8 cellular contexts compared by ENCODE assay signal in genomic region chr6:79946773-79947190, GRCh38. TPM values are rescaled to one million over a fixed set of nuclear protein-coding genes. Genes with fewer than 3 reads are reported as not detected.
DNase-seq lines count a peak whose midpoint lies in the region; ATAC-seq and TF ChIP-seq lines count a peak whose summit lies in the region.

No MANE protein-coding gene starts in this region.

- ATAC-seq in GM21528 (IDR thresholded peaks at IDR 0.05; ENCODE audit: low FRiP score, unreplicated experiment) (peak; percentile 32), GM21367 (IDR thresholded peaks at IDR 0.05; ENCODE audit: unreplicated experiment) (no peak)

- peaks cover 46% of the 10 kb centered on the region for H3K27me3 Mint-ChIP-seq in activated T-helper 2 cell treated with anti-CD3 and anti-CD28 coated beads, Interferon-gamma antibody, Interleukin-2, Interleukin-4, amounts not matched to agents 10 μg/mL and 5 μg/mL and 100 μg/mL, durations not matched to agents 14 hours and 24 hours and 36 hours (ENCODE audit: low read depth)

- intact Hi-C loops in activated T-helper 2 cell treated with anti-CD3 and anti-CD28 coated beads, Interferon-gamma antibody, Interleukin-2, Interleukin-4, amounts not matched to agents 10 μg/mL and 5 μg/mL and 100 μg/mL, durations not matched to agents 14 hours and 24 hours and 36 hours (cut with micrococcal nuclease): loop anchor here (2.0 kb wide), 1 partner anchor 58 kb away; the partner anchor contains the start of gene TTK

- H3K9me3 ChIP-seq in MM.1S (replicated peaks; ENCODE audit: insufficient read depth, low read length) (no peaks in the 10 kb centered on the region), neuron (ENCODE audit: low read length) (no peaks in the 10 kb centered on the region)

- H3K4me3 Mint-ChIP-seq in activated T-helper 2 cell treated with anti-CD3 and anti-CD28 coated beads, Interferon-gamma antibody, Interleukin-2, Interleukin-4, amounts not matched to agents 10 μg/mL and 5 μg/mL and 100 μg/mL, durations not matched to agents 14 hours and 24 hours and 36 hours (ENCODE audit: low read depth): peak overlapping the region; percentile 83

- no peaks in the 10 kb centered on the region for H3K9me3 Mint-ChIP-seq in activated T-helper 2 cell treated with anti-CD3 and anti-CD28 coated beads, Interferon-gamma antibody, Interleukin-2, Interleukin-4, amounts not matched to agents 10 μg/mL and 5 μg/mL and 100 μg/mL, durations not matched to agents 14 hours and 24 hours and 36 hours

- no peaks in the 10 kb centered on the region for H3K36me3 ChIP-seq in MM.1S (replicated peaks; ENCODE audit: insufficient read depth, low read length)
- no peaks in the 10 kb centered on the region for H3K36me3 ChIP-seq in neuron (ENCODE audit: insufficient read depth, low read length)

- H3K4me1 ChIP-seq in MM.1S (ENCODE audit: low read length): peaks cover 14% of the 10 kb centered on the region
- peaks cover 14% of the 10 kb centered on the region for H3K4me1 ChIP-seq in neuron (ENCODE audit: insufficient read depth, low read length)

- H3K4me2 ChIP-seq in MM.1S (ENCODE audit: low read depth, low read length): peak overlapping the region; percentile 86

- no peaks in the 10 kb centered on the region for H3K27me3 ChIP-seq in MM.1S (replicated peaks; ENCODE audit: insufficient read depth, low read length)
- peaks cover 2% of the 10 kb centered on the region for H3K27me3 ChIP-seq in neuron (ENCODE audit: insufficient read depth, low read length)

- peak overlapping the region; percentile 52 for H3K9ac ChIP-seq in MM.1S (ENCODE audit: low read length)

- H3K4me3 ChIP-seq in MM.1S (ENCODE audit: low read length): peak overlapping the region; percentile 82
- peak overlapping the region; percentile 83 for H3K4me3 ChIP-seq in neuron (ENCODE audit: low read length)

- peaks cover 20% of the 10 kb centered on the region for H3K4me1 Mint-ChIP-seq in activated T-helper 2 cell treated with anti-CD3 and anti-CD28 coated beads, Interferon-gamma antibody, Interleukin-2, Interleukin-4, amounts not matched to agents 10 μg/mL and 5 μg/mL and 100 μg/mL, durations not matched to agents 14 hours and 24 hours and 36 hours (ENCODE audit: low read depth)

- H3K9me2 ChIP-seq in MM.1S (replicated peaks; ENCODE audit: insufficient read depth, low read length): no peaks in the 10 kb centered on the region

- H3K27ac ChIP-seq in MM.1S (ENCODE audit: low read length): 0 out of 2 replicates have a peak overlapping the region, but pooled peaks have one; percentile 13

- no peak overlapping the region for H3K27ac Mint-ChIP-seq in activated T-helper 2 cell treated with anti-CD3 and anti-CD28 coated beads, Interferon-gamma antibody, Interleukin-2, Interleukin-4, amounts not matched to agents 10 μg/mL and 5 μg/mL and 100 μg/mL, durations not matched to agents 14 hours and 24 hours and 36 hours

- peaks cover 9% of the 10 kb centered on the region for H3F3A ChIP-seq in MM.1S (ENCODE audit: insufficient read depth, low read length)

- peak overlapping the region; percentile 88 for H2AFZ ChIP-seq in MM.1S (ENCODE audit: low read length)
- H2AFZ ChIP-seq in neuron (ENCODE audit: low read depth, low read length): peak overlapping the region; percentile 64

- TF ChIP-seq CTCF in MM.1S (IDR thresholded peaks at IDR 0.05; ENCODE audit: low read length): no peak

- DNase-seq in DMS79 treated with DMSO at 0.1 percent for 48 hours (lab: John Stamatoyannopoulos, UW): peak; percentile 59
- DNase-seq in MM.1S: peak; percentile 12
- no peak for DNase-seq in activated T-helper 2 cell treated with anti-CD3 and anti-CD28 coated beads, Interferon-gamma antibody, Interleukin-2, Interleukin-4, amounts not matched to agents 10 μg/mL and 5 μg/mL and 100 μg/mL, durations not matched to agents 14 hours and 24 hours and 36 hours (ENCODE audit: low spot score)
- DNase-seq in foreskin melanocyte: peak; percentile 9
- DNase-seq in NCI-H1694 (lab: John Stamatoyannopoulos, UW): no peak

- no peaks in the 10 kb centered on the region for H4K20me1 ChIP-seq in MM.1S (ENCODE audit: insufficient read depth, low read length)

- no peaks in the 10 kb centered on the region for H3K36me3 Mint-ChIP-seq in activated T-helper 2 cell treated with anti-CD3 and anti-CD28 coated beads, Interferon-gamma antibody, Interleukin-2, Interleukin-4, amounts not matched to agents 10 μg/mL and 5 μg/mL and 100 μg/mL, durations not matched to agents 14 hours and 24 hours and 36 hours (ENCODE audit: low read depth)

- peaks cover 20% of the 10 kb centered on the region for H3K79me2 ChIP-seq in MM.1S (ENCODE audit: low read length)

RNA-seq across cellular contexts. Expression of gene ELOVL4, which starts 0.6 kb away (rescaled TPM):
- 0.76 and 0.98 TPM in 2 replicates for total RNA-seq in activated T-helper 2 cell treated with anti-CD3 and anti-CD28 coated beads, Interferon-gamma antibody, Interleukin-2, Interleukin-4, amounts not matched to agents 10 μg/mL and 5 μg/mL and 100 μg/mL, durations not matched to agents 14 hours and 24 hours and 36 hours

RNA-seq across cellular contexts. Expression of gene TTK, which starts 57.7 kb away (rescaled TPM):
- total RNA-seq in activated T-helper 2 cell treated with anti-CD3 and anti-CD28 coated beads, Interferon-gamma antibody, Interleukin-2, Interleukin-4, amounts not matched to agents 10 μg/mL and 5 μg/mL and 100 μg/mL, durations not matched to agents 14 hours and 24 hours and 36 hours: 25.5 and 26.2 TPM in 2 replicates

Comparison
In these comparisons a context has a peak if more than half of its experiments do, and no peak if none do; other contexts are left out.
1. DNase-seq: peak in DMS79 treated with DMSO at 0.1 percent for 48 hours (single experiment), MM.1S (single experiment) and foreskin melanocyte (single experiment); none in activated T-helper 2 cell treated with anti-CD3 and anti-CD28 coated beads, Interferon-gamma antibody, Interleukin-2, Interleukin-4, amounts not matched to agents 10 μg/mL and 5 μg/mL and 100 μg/mL, durations not matched to agents 14 hours and 24 hours and 36 hours (single experiment) and NCI-H1694 (single experiment).